In the genomic region with DNA sequence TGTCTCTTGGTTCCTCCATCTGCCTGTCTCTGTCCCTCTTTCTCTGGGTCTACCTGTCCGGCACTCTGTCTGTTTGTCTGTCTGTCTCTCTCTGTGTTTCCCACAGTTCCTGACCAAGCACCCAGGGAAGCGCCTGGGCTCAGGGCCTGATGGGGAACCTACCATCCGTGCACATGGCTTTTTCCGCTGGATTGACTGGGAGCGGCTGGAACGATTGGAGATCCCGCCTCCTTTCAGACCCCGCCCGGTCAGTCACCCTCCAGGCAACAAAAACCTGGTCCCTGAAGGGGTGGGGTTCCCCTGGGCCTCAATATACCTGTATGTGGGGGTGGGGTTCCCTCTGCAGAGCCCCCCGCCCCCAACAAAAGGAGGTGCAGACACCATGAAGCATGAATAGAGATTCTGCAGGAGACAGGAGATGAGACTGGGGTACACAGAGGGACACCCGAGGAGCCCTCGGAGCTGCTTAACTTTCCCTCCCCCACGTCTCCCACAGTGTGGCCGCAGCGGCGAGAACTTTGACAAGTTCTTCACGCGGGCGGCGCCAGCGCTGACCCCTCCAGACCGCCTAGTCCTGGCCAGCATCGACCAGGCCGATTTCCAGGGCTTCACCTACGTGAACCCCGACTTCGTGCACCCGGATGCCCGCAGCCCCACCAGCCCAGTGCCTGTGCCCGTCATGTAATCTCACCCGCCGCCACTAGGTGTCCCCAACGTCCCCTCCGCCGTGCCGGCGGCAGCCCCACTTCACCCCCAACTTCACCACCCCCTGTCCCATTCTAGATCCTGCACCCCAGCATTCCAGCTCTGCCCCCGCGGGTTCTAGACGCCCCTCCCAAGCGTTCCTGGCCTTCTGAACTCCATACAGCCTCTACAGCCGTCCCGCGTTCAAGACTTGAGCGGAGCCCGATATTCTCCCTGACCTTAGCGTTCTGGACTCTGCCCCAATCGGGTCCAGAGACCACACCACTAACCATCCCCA, we compare ENCODE assay signal across 8 cellular contexts. TPM values are rescaled to one million over a fixed set of nuclear protein-coding genes. Genes with fewer than 3 reads are reported as not detected.
A peak's percentile ranks its signal among the peaks of the same experiment; 100 is the strongest.
DNase-seq lines count a peak whose midpoint lies in the region; ATAC-seq and TF ChIP-seq lines count a peak whose summit lies in the region.

No MANE protein-coding gene starts in this region.

- H3K9ac ChIP-seq in IMR-90 (ENCODE audit: low read depth, low read length), result no peak overlapping the region

- no peak overlapping the region for H2BK5ac ChIP-seq in IMR-90 (ENCODE audit: low read depth, low read length, poor library complexity, severe bottlenecking)

- H3K36me3 ChIP-seq in BJ (ENCODE audit: control insufficient read depth, insufficient read depth, low read length) (no peaks in the 10 kb centered on the region), IMR-90 (ENCODE audit: control insufficient read depth, insufficient read depth, low read length) (no peaks in the 10 kb centered on the region)

- no peaks in the 10 kb centered on the region for H3K79me1 ChIP-seq in IMR-90 (ENCODE audit: low read depth in 1 of 2, low read length in 2 of 2)

- peak; percentile 58 for TF ChIP-seq RAD21 in IMR-90 (IDR thresholded peaks at IDR 0.05; ENCODE audit: low read length)

- in situ Hi-C loops in IMR-90 (cut with MboI; ENCODE audit: low sequenced_read_pairs), result no loop called here

- H3K4me1 ChIP-seq in IMR-90 (ENCODE audit: control insufficient read depth, insufficient read depth, low read length), result peaks cover 5% of the 10 kb centered on the region; the same call in 1 of the 2 replicates

- DNase-seq in BJ (ENCODE audit: low read depth) (no peak), IMR-90 (no peak), endothelial cell (ENCODE audit: low spot score) (peak; percentile 64), NCI-H2081 treated with DMSO at 0.1 percent for 48 hours (lab: John Stamatoyannopoulos, UW) (no peak)
- DNase-seq in activated CD8-positive, alpha-beta T cell treated with anti-CD3 and anti-CD28 coated beads, Interleukin-2, amount 10 ng/mL, durations not matched to agents 7 days and 5 days, result peak; percentile 75
- DNase-seq in natural killer cell treated with Interleukin-12 subunit alpha and Interleukin-12 subunit beta and Interleukin-15 and Interleukin-18, amount 100 ng/mL, for 72 hours (ENCODE audit: low spot score), result no peak
- peak; percentile 84 for DNase-seq in stimulated activated naive CD8-positive, alpha-beta T cell treated with anti-CD3 and anti-CD28 coated beads, Interleukin-15, Interleukin-2, amounts not matched to agents 100 U/mL and 50 U/mL, for 24 hours

- no peak overlapping the region for H2BK20ac ChIP-seq in IMR-90 (ENCODE audit: low read depth, low read length)

- no peak overlapping the region for H3K27ac Mint-ChIP-seq in activated CD8-positive, alpha-beta T cell treated with anti-CD3 and anti-CD28 coated beads, Interleukin-2, amount 10 ng/mL, durations not matched to agents 7 days and 5 days
- no peak overlapping the region for H3K27ac Mint-ChIP-seq in endothelial cell (ENCODE audit: unreplicated experiment)
- no peak overlapping the region for H3K27ac Mint-ChIP-seq in natural killer cell treated with Interleukin-12 subunit alpha and Interleukin-12 subunit beta and Interleukin-15 and Interleukin-18, amount 100 ng/mL, for 72 hours

- dilution Hi-C loops in IMR-90 (cut with HindIII; ENCODE audit: low sequenced_read_pairs, unreplicated experiment), result no loop called here

- H3K4me2 ChIP-seq in IMR-90 (ENCODE audit: low read depth, low read length), result peak overlapping the region; percentile 39; the same call in 1 of the 2 replicates

- no peaks in the 10 kb centered on the region for H4K20me1 ChIP-seq in IMR-90 (ENCODE audit: insufficient read depth, low read length)

- intact Hi-C loops in IMR-90 (cut with micrococcal nuclease), result loop anchor here (1.0 kb wide), 1 partner anchor 118 kb away; no protein-coding TSS in a partner anchor

- no peak overlapping the region for H3K4ac ChIP-seq in IMR-90 (ENCODE audit: low read depth, low read length)

- H2BK120ac ChIP-seq in IMR-90 (ENCODE audit: low read depth, low read length), result no peak overlapping the region

- H4K5ac ChIP-seq in IMR-90 (ENCODE audit: low read depth, low read length), result no peak overlapping the region

- no peak overlapping the region for H2AK5ac ChIP-seq in IMR-90 (ENCODE audit: low read depth, low read length)

- BruUV-seq in IMR-90 (replicated peaks; lab: Mats Ljungman, UMichigan), result no TSS peak

- no peak for TF ChIP-seq POLR2A in IMR-90 (IDR thresholded peaks at IDR 0.05; ENCODE audit: low read depth, low read length)

- no peaks in the 10 kb centered on the region for H3K9me3 ChIP-seq in IMR-90 (ENCODE audit: control insufficient read depth, insufficient read depth, low read length)

- peaks cover 33% of the 10 kb centered on the region for H3K27me3 ChIP-seq in BJ (ENCODE audit: control insufficient read depth, insufficient read depth, low read length)
- peaks cover 30% of the 10 kb centered on the region for H3K27me3 ChIP-seq in IMR-90 (ENCODE audit: control insufficient read depth, insufficient read depth, low read length)

- no peaks in the 10 kb centered on the region for H3K9me1 ChIP-seq in IMR-90 (ENCODE audit: insufficient read depth, low read length)

- H3K4me3 ChIP-seq in BJ (ENCODE audit: low read depth, low read length) (no peak overlapping the region), IMR-90 (ENCODE audit: insufficient read depth, low read depth, low read length) (no peak overlapping the region)

- no peak overlapping the region for H2BK15ac ChIP-seq in IMR-90 (ENCODE audit: low read depth, low read length)

- no peak overlapping the region for H3K18ac ChIP-seq in IMR-90 (ENCODE audit: low read depth, low read length)

- H3K27ac ChIP-seq in IMR-90 (ENCODE audit: insufficient read depth, low read length), result no peak overlapping the region

- H3K9me3 Mint-ChIP-seq in activated CD8-positive, alpha-beta T cell treated with anti-CD3 and anti-CD28 coated beads, Interleukin-2, amount 10 ng/mL, durations not matched to agents 7 days and 5 days (ENCODE audit: insufficient read depth), result no peaks in the 10 kb centered on the region
- H3K9me3 Mint-ChIP-seq in endothelial cell (ENCODE audit: unreplicated experiment), result peaks cover 4% of the 10 kb centered on the region
- H3K9me3 Mint-ChIP-seq in natural killer cell treated with Interleukin-12 subunit alpha and Interleukin-12 subunit beta and Interleukin-15 and Interleukin-18, amount 100 ng/mL, for 72 hours, result no peaks in the 10 kb centered on the region

- peaks cover 54% of the 10 kb centered on the region for H3K27me3 Mint-ChIP-seq in activated CD8-positive, alpha-beta T cell treated with anti-CD3 and anti-CD28 coated beads, Interleukin-2, amount 10 ng/mL, durations not matched to agents 7 days and 5 days (ENCODE audit: low read depth)
- H3K27me3 Mint-ChIP-seq in endothelial cell (ENCODE audit: unreplicated experiment), result peaks cover 40% of the 10 kb centered on the region
- H3K27me3 Mint-ChIP-seq in natural killer cell treated with Interleukin-12 subunit alpha and Interleukin-12 subunit beta and Interleukin-15 and Interleukin-18, amount 100 ng/mL, for 72 hours, result peaks cover 57 to 66% of the 10 kb centered on the region in 2 donors

- peak overlapping the region; percentile 84 for H2AFZ ChIP-seq in IMR-90 (replicated peaks; ENCODE audit: low read length, poor library complexity)

- H4K91ac ChIP-seq in IMR-90 (ENCODE audit: insufficient read depth, low read depth, low read length), result no peak overlapping the region

- H2AK9ac ChIP-seq in IMR-90 (replicated peaks; ENCODE audit: low read depth, low read length, poor library complexity), result peak overlapping the region; percentile 78

- H3K14ac ChIP-seq in IMR-90 (replicated peaks; ENCODE audit: low read depth, low read length), result no peak overlapping the region

- peak; percentile 67 for ATAC-seq in IMR-90 (ENCODE audit: low read depth)
- peak; percentile 69 for ATAC-seq in activated CD8-positive, alpha-beta T cell treated with anti-CD3 and anti-CD28 coated beads, Interleukin-2, amount 10 ng/mL, durations not matched to agents 7 days and 5 days
- ATAC-seq in natural killer cell treated with Interleukin-12 subunit alpha and Interleukin-12 subunit beta and Interleukin-15 and Interleukin-18, amount 100 ng/mL, for 72 hours, result peak; percentile 60 to 66
- peak; percentile 64 for ATAC-seq in stimulated activated naive CD8-positive, alpha-beta T cell treated with anti-CD3 and anti-CD28 coated beads, Interleukin-15, Interleukin-2, amounts not matched to agents 100 U/mL and 50 U/mL, for 24 hours
- no peak for ATAC-seq in GM21619 (IDR thresholded peaks at IDR 0.05; ENCODE audit: unreplicated experiment)

- CTCF ChIA-PET in BJ (lab: Yijun Ruan, JAX), result interaction anchor here (0.6 to 2.8 kb wide), 14 partner anchors 10 to 532 kb away, joined by 3 to 31 read pairs (median 4); no protein-coding TSS in a partner anchor
- CTCF ChIA-PET in IMR-90 (lab: Yijun Ruan, JAX), result interaction anchor here (0.5 to 1.8 kb wide), 5 partner anchors 28 to 123 kb away, joined by 3 to 9 read pairs (median 3); no protein-coding TSS in a partner anchor
- CTCF ChIA-PET in activated CD8-positive, alpha-beta T cell treated with anti-CD3 and anti-CD28 coated beads, Interleukin-2, amount 10 ng/mL, durations not matched to agents 7 days and 5 days (lab: Charles Lee), result interaction anchor here (0.6 kb wide), 1 partner anchor 117 kb away, joined by 4 read pairs; no protein-coding TSS in a partner anchor

- H4K8ac ChIP-seq in IMR-90 (ENCODE audit: low read depth in 2 of 2, low read length in 2 of 2), result no peak overlapping the region

- no peak overlapping the region for H3K56ac ChIP-seq in IMR-90 (ENCODE audit: extremely low read depth, insufficient read depth, low read length)

- no peak overlapping the region for H3K4me3 Mint-ChIP-seq in activated CD8-positive, alpha-beta T cell treated with anti-CD3 and anti-CD28 coated beads, Interleukin-2, amount 10 ng/mL, durations not matched to agents 7 days and 5 days
- no peak overlapping the region for H3K4me3 Mint-ChIP-seq in endothelial cell (ENCODE audit: unreplicated experiment)
- no peak overlapping the region for H3K4me3 Mint-ChIP-seq in natural killer cell treated with Interleukin-12 subunit alpha and Interleukin-12 subunit beta and Interleukin-15 and Interleukin-18, amount 100 ng/mL, for 72 hours

- no peaks in the 10 kb centered on the region for H3K36me3 Mint-ChIP-seq in activated CD8-positive, alpha-beta T cell treated with anti-CD3 and anti-CD28 coated beads, Interleukin-2, amount 10 ng/mL, durations not matched to agents 7 days and 5 days (ENCODE audit: low read depth)
- peaks cover 8% of the 10 kb centered on the region for H3K36me3 Mint-ChIP-seq in endothelial cell (ENCODE audit: low read depth, unreplicated experiment)
- H3K36me3 Mint-ChIP-seq in natural killer cell treated with Interleukin-12 subunit alpha and Interleukin-12 subunit beta and Interleukin-15 and Interleukin-18, amount 100 ng/mL, for 72 hours, result peaks cover 5% of the 10 kb centered on the region

- POLR2A ChIA-PET in BJ (lab: Charles Lee) (no interaction called here), IMR-90 (lab: Charles Lee; ENCODE audit: unreplicated experiment) (no interaction called here)
- POLR2A ChIA-PET in activated CD8-positive, alpha-beta T cell treated with anti-CD3 and anti-CD28 coated beads, Interleukin-2, amount 10 ng/mL, durations not matched to agents 7 days and 5 days (lab: Charles Lee), result no interaction called here

- peak; percentile 92 for TF ChIP-seq CTCF in BJ (IDR thresholded peaks at IDR 0.05; ENCODE audit: insufficient read depth, low read depth, low read length)
- peak; percentile 70 for TF ChIP-seq CTCF in IMR-90 (conservative IDR thresholded peaks at IDR 0.05; ENCODE audit: low read depth, low read length)
- TF ChIP-seq CTCF in endothelial cell (IDR thresholded peaks at IDR 0.05; ENCODE audit: unreplicated experiment), result peak; percentile 93

- no peak overlapping the region for H3K23ac ChIP-seq in IMR-90 (ENCODE audit: low read depth, low read length)

- H3K4me1 Mint-ChIP-seq in activated CD8-positive, alpha-beta T cell treated with anti-CD3 and anti-CD28 coated beads, Interleukin-2, amount 10 ng/mL, durations not matched to agents 7 days and 5 days (ENCODE audit: low read depth), result peaks cover 13% of the 10 kb centered on the region
- H3K4me1 Mint-ChIP-seq in endothelial cell (ENCODE audit: unreplicated experiment), result peaks cover 27% of the 10 kb centered on the region
- H3K4me1 Mint-ChIP-seq in natural killer cell treated with Interleukin-12 subunit alpha and Interleukin-12 subunit beta and Interleukin-15 and Interleukin-18, amount 100 ng/mL, for 72 hours (ENCODE audit: low read depth in 2 of 2), result peaks cover 31 to 36% of the 10 kb centered on the region in 2 donors

- 24% methylated on average over 3 of the region's 48 CpGs; no CpG with 5 or more reads in 1 of the 2 experiments for WGBS in IMR-90 (ENCODE audit: extremely low coverage in 2 of 2, insufficient read length in 1 of 2), 2 experiments

RNA-seq across cellular contexts. Expression of a gene that starts 2.6 kb away (rescaled TPM):
- 0.50 and 0.90 TPM in 2 replicates for polyA plus RNA-seq in BJ (2011; rRNA removed)
- 0.09 TPM in 1 of 2 replicates, not detected in the other for polyA minus RNA-seq in BJ (2011; rRNA and poly(A)+ RNA removed)
- under 0.01 and 0.36 TPM in 2 replicates for total RNA-seq in IMR-90 (2012; rRNA removed)
- polyA plus RNA-seq in IMR-90 (2012; rRNA removed), result 6.7 and 7.7 TPM in 2 replicates
- polyA plus RNA-seq in IMR-90 (2012; cell fraction: cytosol; rRNA removed), result 3.6 and 10.9 TPM in 2 replicates
- 9.8 and 16.2 TPM in 2 replicates for polyA plus RNA-seq in IMR-90 (2012; cell fraction: nucleus; rRNA removed; ENCODE audit: low replicate concordance)
- not detected for total RNA-seq in activated CD8-positive, alpha-beta T cell treated with anti-CD3 and anti-CD28 coated beads, Interleukin-2, amount 10 ng/mL, durations not matched to agents 7 days and 5 days
- total RNA-seq in endothelial cell (ENCODE audit: unreplicated experiment), result 0.51 TPM
- total RNA-seq in natural killer cell treated with Interleukin-12 subunit alpha and Interleukin-12 subunit beta and Interleukin-15 and Interleukin-18, amount 100 ng/mL, for 72 hours, result not detected

RNA-seq across cellular contexts. Expression of a gene that starts 24.5 kb away (rescaled TPM):
- polyA plus RNA-seq in BJ (2011; rRNA removed), result not detected in 2 replicates
- polyA minus RNA-seq in BJ (2011; rRNA and poly(A)+ RNA removed), result not detected in 2 replicates
- not detected in 2 replicates for total RNA-seq in IMR-90 (2012; rRNA removed)
- polyA plus RNA-seq in IMR-90 (2012; rRNA removed), result 0.04 TPM in 1 of 2 replicates, not detected in the other
- polyA plus RNA-seq in IMR-90 (2012; cell fraction: cytosol; rRNA removed), result 0.01 and 0.04 TPM in 2 replicates
- polyA plus RNA-seq in IMR-90 (2012; cell fraction: nucleus; rRNA removed; ENCODE audit: low replicate concordance), result 0.28 and 0.65 TPM in 2 replicates
- total RNA-seq in activated CD8-positive, alpha-beta T cell treated with anti-CD3 and anti-CD28 coated beads, Interleukin-2, amount 10 ng/mL, durations not matched to agents 7 days and 5 days, result not detected
- 0.92 TPM for total RNA-seq in endothelial cell (ENCODE audit: unreplicated experiment)
- total RNA-seq in natural killer cell treated with Interleukin-12 subunit alpha and Interleukin-12 subunit beta and Interleukin-15 and Interleukin-18, amount 100 ng/mL, for 72 hours, result 1 to 10 TPM in 1 of 2 donors, not detected in 1; 1.1 TPM

RNA-seq across cellular contexts. Expression of a gene that starts 38.8 kb away (rescaled TPM):
- polyA plus RNA-seq in BJ (2011; rRNA removed), result 92.9 and 134 TPM in 2 replicates
- polyA minus RNA-seq in BJ (2011; rRNA and poly(A)+ RNA removed), result 92.6 and 170 TPM in 2 replicates
- 4.8 and 5.3 TPM in 2 replicates for total RNA-seq in IMR-90 (2012; rRNA removed)
- 96.1 and 112 TPM in 2 replicates for polyA plus RNA-seq in IMR-90 (2012; rRNA removed)
- polyA plus RNA-seq in IMR-90 (2012; cell fraction: cytosol; rRNA removed), result 53.9 and 155 TPM in 2 replicates
- polyA plus RNA-seq in IMR-90 (2012; cell fraction: nucleus; rRNA removed; ENCODE audit: low replicate concordance), result 67.8 and 150 TPM in 2 replicates
- 10 to 100 TPM; 92.9 to 98.1 TPM for total RNA-seq in activated CD8-positive, alpha-beta T cell treated with anti-CD3 and anti-CD28 coated beads, Interleukin-2, amount 10 ng/mL, durations not matched to agents 7 days and 5 days
- 123 TPM for total RNA-seq in endothelial cell (ENCODE audit: unreplicated experiment)
- 10 to 100 TPM; 17.8 to 17.9 TPM for total RNA-seq in natural killer cell treated with Interleukin-12 subunit alpha and Interleukin-12 subunit beta and Interleukin-15 and Interleukin-18, amount 100 ng/mL, for 72 hours

RNA-seq across cellular contexts. Expression of a gene that starts 56.2 kb away (rescaled TPM):
- polyA plus RNA-seq in BJ (2011; rRNA removed), result 0.01 and 0.02 TPM in 2 replicates
- polyA minus RNA-seq in BJ (2011; rRNA and poly(A)+ RNA removed), result not detected in 2 replicates
- not detected in 2 replicates for total RNA-seq in IMR-90 (2012; rRNA removed)
- polyA plus RNA-seq in IMR-90 (2012; rRNA removed), result 0.09 and 0.15 TPM in 2 replicates
- 0.04 and 0.08 TPM in 2 replicates for polyA plus RNA-seq in IMR-90 (2012; cell fraction: cytosol; rRNA removed)
- 0.39 and 0.54 TPM in 2 replicates for polyA plus RNA-seq in IMR-90 (2012; cell fraction: nucleus; rRNA removed; ENCODE audit: low replicate concordance)
- not detected for total RNA-seq in activated CD8-positive, alpha-beta T cell treated with anti-CD3 and anti-CD28 coated beads, Interleukin-2, amount 10 ng/mL, durations not matched to agents 7 days and 5 days
- 12.9 TPM for total RNA-seq in endothelial cell (ENCODE audit: unreplicated experiment)
- 1 to 10 TPM in 1 of 2 donors, not detected in 1; 1.7 TPM for total RNA-seq in natural killer cell treated with Interleukin-12 subunit alpha and Interleukin-12 subunit beta and Interleukin-15 and Interleukin-18, amount 100 ng/mL, for 72 hours

Comparison
In these comparisons a context has a peak if more than half of its experiments do, and no peak if none do; other contexts are left out.
1. DNase-seq: peak in activated CD8-positive, alpha-beta T cell treated with anti-CD3 and anti-CD28 coated beads, Interleukin-2, amount 10 ng/mL, durations not matched to agents 7 days and 5 days (single experiment), endothelial cell (single experiment) and stimulated activated naive CD8-positive, alpha-beta T cell treated with anti-CD3 and anti-CD28 coated beads, Interleukin-15, Interleukin-2, amounts not matched to agents 100 U/mL and 50 U/mL, for 24 hours (single experiment); none in BJ (single experiment), IMR-90 (single experiment), natural killer cell treated with Interleukin-12 subunit alpha and Interleukin-12 subunit beta and Interleukin-15 and Interleukin-18, amount 100 ng/mL, for 72 hours (single experiment) and NCI-H2081 treated with DMSO at 0.1 percent for 48 hours (single experiment).
2. Peak in every context shown above with its lines, with median percentiles within 50 percentile points of each other: CTCF ChIP-seq.